ENCODE assay signal across 27 cellular contexts in the genomic region with DNA sequence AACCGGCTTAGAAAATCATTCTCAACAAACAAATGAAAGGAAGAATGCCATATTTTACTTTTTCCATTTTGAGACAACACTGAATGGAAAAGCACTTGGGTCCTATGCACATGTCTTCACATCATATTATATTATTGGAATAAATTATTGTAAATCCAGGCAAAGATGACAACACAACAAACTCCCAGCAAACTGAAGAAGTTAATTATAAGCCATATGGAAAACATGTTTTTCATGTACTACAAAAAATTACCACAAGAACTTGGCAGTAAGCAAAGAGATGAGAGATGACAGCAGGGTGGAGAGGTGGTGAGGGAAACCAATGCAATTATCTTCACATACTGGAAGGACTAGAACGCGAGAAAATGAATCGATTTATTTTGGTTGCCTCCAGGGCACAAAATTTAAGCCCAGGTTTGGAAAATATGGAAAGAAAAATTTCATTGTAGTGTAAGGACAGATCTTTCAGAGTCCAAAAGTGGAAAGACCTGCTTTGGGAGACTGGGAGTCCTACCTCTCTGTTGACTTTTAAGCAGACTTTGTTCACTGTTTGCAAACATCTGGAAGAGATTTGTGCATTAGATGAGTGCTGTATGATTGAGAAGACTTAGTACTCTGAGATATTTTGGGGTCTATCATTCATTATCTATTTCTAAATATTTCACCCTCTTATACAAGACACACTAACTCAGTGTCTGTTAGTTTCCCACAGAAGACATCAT.
"Had no signal": no experiment of that assay in that cellular context is flagged by ENCODE, and none has a peak within 500 bp of the region (broad histone marks: within the 10 kb centered on the region; RNA-seq: fewer than 3 reads in every experiment).

No MANE protein-coding gene starts in this region.

- H3K36me3 Mint-ChIP-seq: activated CD8-positive, alpha-beta memory T cell treated with anti-CD3 and anti-CD28 coated beads, Interleukin-2, amount 10 ng/mL, durations not matched to agents 7 days and 5 days; activated naive CD4-positive, alpha-beta T cell treated with anti-CD3 and anti-CD28 coated beads, Interleukin-2, amount 50 U/mL, for 72 hours had no signal

- H3K4me1 Mint-ChIP-seq: activated CD8-positive, alpha-beta memory T cell treated with anti-CD3 and anti-CD28 coated beads, Interleukin-2, amount 10 ng/mL, durations not matched to agents 7 days and 5 days; activated naive CD8-positive, alpha-beta T cell treated with anti-CD3 and anti-CD28 coated beads, Interleukin-2, amount 50 U/mL, for 24 hours had no signal

- H3K27ac Mint-ChIP-seq: activated CD8-positive, alpha-beta memory T cell treated with anti-CD3 and anti-CD28 coated beads, Interleukin-2, amount 10 ng/mL, durations not matched to agents 7 days and 5 days; activated naive CD4-positive, alpha-beta T cell treated with anti-CD3 and anti-CD28 coated beads, Interleukin-2, amount 50 U/mL, for 72 hours; activated naive CD8-positive, alpha-beta T cell treated with anti-CD3 and anti-CD28 coated beads, Interleukin-2, amount 50 U/mL, for 24 hours; activated T-cell treated with anti-CD3 and anti-CD28 coated beads, Interleukin-2, amount 50 U/mL, for 24 hours; activated T-helper 1 cell treated with anti-CD3 and anti-CD28 coated beads, Interleukin-12 subunit alpha, Interleukin-12 subunit beta, Interleukin-2, Interleukin-4 antibody, amounts not matched to agents 30 ng/mL and 10 ng/mL and 1 ng/mL, durations not matched to agents 14 hours and 24 hours and 36 hours had no signal

- DNase-seq: activated CD4-positive, alpha-beta T cell treated with anti-CD3 and anti-CD28 coated beads for 4 hours; activated CD4-positive, alpha-beta T cell treated with anti-CD3 and anti-CD28 coated beads, Interleukin-2, amount 50 U/mL, for 48 hours; activated CD8-positive, alpha-beta memory T cell treated with anti-CD3 and anti-CD28 coated beads, Interleukin-2, amount 10 ng/mL, durations not matched to agents 7 days and 5 days; activated effector memory CD4-positive, alpha-beta T cell treated with Interleukin-2 at 50 U/mL for 16 hours; activated naive CD4-positive, alpha-beta T cell; activated naive CD8-positive, alpha-beta T cell treated with anti-CD3 and anti-CD28 coated beads, Interleukin-2, amount 50 U/mL, for 24 hours; activated T-cell treated with anti-CD3 and anti-CD28 coated beads, Interleukin-2, amount 50 U/mL, for 24 hours; amniotic stem cell; body of pancreas; central memory CD4-positive, alpha-beta T cell; NCI-H1092 treated with DMSO at 0.1 percent for 48 hours; NCI-H1417 treated with DMSO at 0.1 percent for 48 hours; NCI-H187; NCI-H2081; NCI-H226; NCI-H510A; NCI-H526 treated with DMSO at 0.1 percent for 48 hours; NCI-H82; OCI-M1; RPMI8226; SK-N-SH; T-helper 1 cell; WERI-Rb-1 had no signal

- H3K9me3 Mint-ChIP-seq: activated naive CD4-positive, alpha-beta T cell treated with anti-CD3 and anti-CD28 coated beads, Interleukin-2, amount 50 U/mL, for 72 hours; activated naive CD8-positive, alpha-beta T cell treated with anti-CD3 and anti-CD28 coated beads, Interleukin-2, amount 50 U/mL, for 24 hours; activated T-cell treated with anti-CD3 and anti-CD28 coated beads, Interleukin-2, amount 50 U/mL, for 24 hours; activated T-helper 1 cell treated with anti-CD3 and anti-CD28 coated beads, Interleukin-12 subunit alpha, Interleukin-12 subunit beta, Interleukin-2, Interleukin-4 antibody, amounts not matched to agents 30 ng/mL and 10 ng/mL and 1 ng/mL, durations not matched to agents 14 hours and 24 hours and 36 hours had no signal

- H3K4me3 Mint-ChIP-seq: activated CD8-positive, alpha-beta memory T cell treated with anti-CD3 and anti-CD28 coated beads, Interleukin-2, amount 10 ng/mL, durations not matched to agents 7 days and 5 days; activated naive CD8-positive, alpha-beta T cell treated with anti-CD3 and anti-CD28 coated beads, Interleukin-2, amount 50 U/mL, for 24 hours; activated T-cell treated with anti-CD3 and anti-CD28 coated beads, Interleukin-2, amount 50 U/mL, for 24 hours; activated T-helper 1 cell treated with anti-CD3 and anti-CD28 coated beads, Interleukin-12 subunit alpha, Interleukin-12 subunit beta, Interleukin-2, Interleukin-4 antibody, amounts not matched to agents 30 ng/mL and 10 ng/mL and 1 ng/mL, durations not matched to agents 14 hours and 24 hours and 36 hours had no signal

- H3K27me3 Mint-ChIP-seq: activated naive CD8-positive, alpha-beta T cell treated with anti-CD3 and anti-CD28 coated beads, Interleukin-2, amount 50 U/mL, for 24 hours; activated T-cell treated with anti-CD3 and anti-CD28 coated beads, Interleukin-2, amount 50 U/mL, for 24 hours had no signal

- ATAC-seq: activated CD8-positive, alpha-beta memory T cell treated with anti-CD3 and anti-CD28 coated beads, Interleukin-2, amount 10 ng/mL, durations not matched to agents 7 days and 5 days; activated naive CD4-positive, alpha-beta T cell treated with anti-CD3 and anti-CD28 coated beads, Interleukin-2, amount 50 U/mL, for 72 hours; activated naive CD8-positive, alpha-beta T cell treated with anti-CD3 and anti-CD28 coated beads, Interleukin-2, amount 50 U/mL, for 24 hours; body of pancreas; Panc1; Right ventricle myocardium inferior had no signal
